ENCODE assay signal across 19 cellular contexts in the genomic region with DNA sequence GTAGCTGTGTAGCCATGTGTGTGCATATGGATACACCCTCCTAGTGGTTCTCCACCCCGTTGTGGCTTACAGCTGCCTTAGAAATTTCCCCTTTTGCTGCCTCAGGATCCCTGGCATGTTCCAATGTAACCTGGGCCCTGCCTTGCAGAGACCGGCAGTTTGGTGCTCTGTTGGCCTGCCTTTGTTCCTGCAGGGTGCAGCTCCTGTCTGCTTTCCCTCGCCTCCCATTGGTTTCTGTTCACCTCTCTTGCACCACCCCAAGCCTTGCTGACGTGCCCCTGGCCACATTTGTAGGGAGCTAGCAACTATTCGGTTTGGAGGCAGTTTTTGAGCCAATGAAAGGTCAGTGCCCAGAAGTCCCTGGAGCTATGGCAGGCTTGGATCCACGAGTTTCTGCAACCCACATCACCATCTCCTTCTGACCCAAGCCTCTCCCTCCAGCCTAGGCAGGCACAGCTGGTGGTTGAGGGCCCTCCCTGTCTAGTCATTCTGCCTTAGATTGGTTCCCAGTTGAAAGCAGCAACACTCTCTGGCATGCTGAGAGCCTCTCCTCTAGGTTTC. TPM values are rescaled to one million over a fixed set of nuclear protein-coding genes. Genes with fewer than 3 reads are reported as not detected.
"Had no signal": no experiment of that assay in that cellular context is flagged by ENCODE, and none has a peak within 500 bp of the region (broad histone marks: within the 10 kb centered on the region; RNA-seq: fewer than 3 reads in every experiment).

No MANE protein-coding gene starts in this region.

- ATAC-seq: mucosa of descending colon; stimulated activated effector memory CD8-positive, alpha-beta T cell treated with anti-CD3 and anti-CD28 coated beads, Interleukin-12 subunit alpha, Interleukin-12 subunit beta, amount 100 ng/mL, for 72 hours; upper lobe of right lung had no signal

- H3K27me3 ChIP-seq: upper lobe of right lung had no signal

- FAIRE-seq: astrocyte, colon, TTC549 had no signal

- H3K27me3 Mint-ChIP-seq: activated naive CD8-positive, alpha-beta T cell treated with anti-CD3 and anti-CD28 coated beads for 36 hours had no signal

- H3K36me3 Mint-ChIP-seq: activated naive CD8-positive, alpha-beta T cell treated with anti-CD3 and anti-CD28 coated beads for 36 hours; immature natural killer cell had no signal

- H3K9me3 Mint-ChIP-seq: activated naive CD8-positive, alpha-beta T cell treated with anti-CD3 and anti-CD28 coated beads for 36 hours; immature natural killer cell; nephron; stimulated activated effector memory CD8-positive, alpha-beta T cell treated with anti-CD3 and anti-CD28 coated beads, Interleukin-12 subunit alpha, Interleukin-12 subunit beta, amount 100 ng/mL, for 72 hours; T-helper 1 cell treated with Interleukin-12 subunit alpha and Interleukin-12 subunit beta and Interleukin-4 antibody, amounts not matched to agents 30 μg/mL and 1 μg/mL, for 36 hours had no signal

- H3K27ac ChIP-seq: upper lobe of right lung had no signal

- H3K4me3 Mint-ChIP-seq: activated naive CD8-positive, alpha-beta T cell treated with anti-CD3 and anti-CD28 coated beads for 36 hours; T-helper 1 cell treated with Interleukin-12 subunit alpha and Interleukin-12 subunit beta and Interleukin-4 antibody, amounts not matched to agents 30 μg/mL and 1 μg/mL, for 36 hours had no signal

- DNase-seq: activated CD4-positive, alpha-beta T cell treated with anti-CD3 and anti-CD28 coated beads, Interleukin-2, amount 50 U/mL, for 1 hour; activated CD4-positive, CD25-positive, alpha-beta regulatory T cell; activated gamma-delta T cell; activated naive CD8-positive, alpha-beta T cell treated with anti-CD3 and anti-CD28 coated beads for 36 hours; activated T-cell treated with anti-CD3 and anti-CD28 coated beads, Interleukin-2, amount 50 U/mL, for 1 hour; effector CD8-positive, alpha-beta T cell; immature natural killer cell; SHP77; upper lobe of right lung had no signal

- H3K36me3 ChIP-seq: upper lobe of right lung had no signal

- H3K9me3 ChIP-seq: mucosa of descending colon, upper lobe of right lung had no signal

- H3K27ac Mint-ChIP-seq: activated naive CD8-positive, alpha-beta T cell treated with anti-CD3 and anti-CD28 coated beads for 36 hours; stimulated activated effector memory CD8-positive, alpha-beta T cell treated with anti-CD3 and anti-CD28 coated beads, Interleukin-12 subunit alpha, Interleukin-12 subunit beta, amount 100 ng/mL, for 72 hours; T-helper 1 cell treated with Interleukin-12 subunit alpha and Interleukin-12 subunit beta and Interleukin-4 antibody, amounts not matched to agents 30 μg/mL and 1 μg/mL, for 36 hours had no signal

- H3K4me3 ChIP-seq: mucosa of descending colon, skin epidermis, upper lobe of right lung had no signal

RNA-seq across cellular contexts. Expression of a gene that starts 54.9 kb away (rescaled TPM):
- total RNA-seq: glomerular endothelial cell, lung microvascular endothelial cell had no signal
- polyA plus RNA-seq: immature natural killer cell had no signal
